In genomic region chr7:143395187-143396149, GRCh38 we compare ENCODE assay signal across 9 cellular contexts. TPM values are rescaled to one million over a fixed set of nuclear protein-coding genes. Genes with fewer than 3 reads are reported as not detected.
DNase-seq lines count a peak whose midpoint lies in the region; ATAC-seq and TF ChIP-seq lines count a peak whose summit lies in the region.
"Had no signal": no experiment of that assay in that cellular context is flagged by ENCODE, and none has a peak within 500 bp of the region (broad histone marks: within the 10 kb centered on the region; RNA-seq: fewer than 3 reads in every experiment).

No MANE protein-coding gene starts in this region.

- H3K4me2 ChIP-seq in SK-N-SH = no peak overlapping the region

- peak; percentile 20 for DNase-seq in NCI-H146 (lab: John Stamatoyannopoulos, UW)
- no peak for DNase-seq in NCI-H146 treated with DMSO at 0.1 percent for 48 hours (lab: John Stamatoyannopoulos, UW; ENCODE audit: unreplicated experiment)
- DNase-seq in SK-N-SH = no peak
- DNase-seq in foreskin fibroblast = peak in 1 of 2 donors; percentile 40
- peak; percentile 68 for DNase-seq in sigmoid colon
- no peak for DNase-seq in ureter (ENCODE audit: low spot score)

- peaks cover 26% of the 10 kb centered on the region for H4K20me1 ChIP-seq in SK-N-SH (ENCODE audit: insufficient read depth)

- H3K79me2 ChIP-seq in SK-N-SH (ENCODE audit: insufficient read depth) = no peaks in the 10 kb centered on the region

- H3K9me3 ChIP-seq in SK-N-SH = no peaks in the 10 kb centered on the region
- H3K9me3 ChIP-seq in sigmoid colon = no peaks in the 10 kb centered on the region

- H3F3A ChIP-seq in SK-N-SH (replicated peaks; ENCODE audit: insufficient read depth) = peaks cover 45% of the 10 kb centered on the region

- 85% methylated on average over 21 of the region's 21 CpGs for WGBS in SK-N-SH (ENCODE audit: low lambda C conversion rate)
- WGBS in sigmoid colon, 2 donors = 67 to 76% methylated on average over 21 of the region's 21 CpGs

- H3K4me1 ChIP-seq in SK-N-SH (ENCODE audit: control insufficient read depth in 1 of 2, insufficient read depth in 2 of 2, low read depth in 1 of 2, low read length in 1 of 2) (peaks cover 10 to 15% of the 10 kb centered on the region in 2 experiments; a peak in 3 of 4 replicates), sigmoid colon (peaks cover 0 to 34% (median 31%) of the 10 kb centered on the region in 4 donors)

- TF ChIP-seq EP300 in SK-N-SH (IDR thresholded peaks at IDR 0.05; ENCODE audit: borderline replicate concordance in 1 of 2, low read depth in 1 of 2, low read length in 1 of 2) (no peak), sigmoid colon (IDR thresholded peaks at IDR 0.05) (no peak)

- intact Hi-C loops in sigmoid colon (cut with DNase I) = no loop called here

- no peak for TF ChIP-seq POLR2A in sigmoid colon (IDR thresholded peaks at IDR 0.05)

- H3K27me3 ChIP-seq in SK-N-SH (ENCODE audit: insufficient read depth) (no peaks in the 10 kb centered on the region), sigmoid colon (no peaks in the 10 kb centered on the region)

- H3K27ac ChIP-seq in SK-N-SH (ENCODE audit: low read depth in 2 of 2, low read length in 1 of 2) (no peak overlapping the region), sigmoid colon (peak overlapping the region in 1 of 4 donors; percentile 4)

- no peak for TF ChIP-seq RAD21 in SK-N-SH (IDR thresholded peaks at IDR 0.05; ENCODE audit: low read length)

- H2AFZ ChIP-seq in SK-N-SH (ENCODE audit: low read depth) = no peak overlapping the region

- ATAC-seq in HG02623 (IDR thresholded peaks at IDR 0.05; ENCODE audit: unreplicated experiment) (no peak), GM18520 (IDR thresholded peaks at IDR 0.05; ENCODE audit: unreplicated experiment) (no peak)

- POLR2A ChIA-PET in SK-N-SH (lab: Yijun Ruan, JAX) = no interaction called here

- TF ChIP-seq CTCF in SK-N-SH (IDR thresholded peaks at IDR 0.05) (peak; percentile 44), foreskin fibroblast (IDR thresholded peaks at IDR 0.05; ENCODE audit: low read depth, low read length) (peak; percentile 20), sigmoid colon (IDR thresholded peaks at IDR 0.05) (peak in 1 of 4 experiments; percentile 22)

- no peaks in the 10 kb centered on the region for H3K9me2 ChIP-seq in SK-N-SH

- H3K4me3 ChIP-seq in SK-N-SH (ENCODE audit: low read depth in 2 of 2, low read length in 1 of 2) (no peak overlapping the region), foreskin fibroblast (ENCODE audit: low read depth in 1 of 2, low read length in 2 of 2) (no peak overlapping the region), sigmoid colon (no peak overlapping the region)

- H3K36me3 ChIP-seq in SK-N-SH (replicated peaks in 1 of 2; ENCODE audit: control insufficient read depth in 1 of 2, insufficient read depth in 2 of 2, low read length in 1 of 2) (peaks cover 18 to 19% of the 10 kb centered on the region in 2 experiments), sigmoid colon (peaks cover 4 to 21% (median 7%) of the 10 kb centered on the region in 4 donors)

- CTCF ChIA-PET in SK-N-SH (lab: Yijun Ruan, JAX) = interaction anchor here (0.8 to 8.3 kb wide), 6 partner anchors 9 to 155 kb away, joined by 4 to 43 read pairs (median 10); partner anchors contain the start of gene ZYX

- no peak overlapping the region for H3K9ac ChIP-seq in SK-N-SH

TF ChIP-seq in SK-N-SH, 30 proteins besides CTCF, POLR2A, EP300 and RAD21:
- TF ChIP-seq, protein P1, sequence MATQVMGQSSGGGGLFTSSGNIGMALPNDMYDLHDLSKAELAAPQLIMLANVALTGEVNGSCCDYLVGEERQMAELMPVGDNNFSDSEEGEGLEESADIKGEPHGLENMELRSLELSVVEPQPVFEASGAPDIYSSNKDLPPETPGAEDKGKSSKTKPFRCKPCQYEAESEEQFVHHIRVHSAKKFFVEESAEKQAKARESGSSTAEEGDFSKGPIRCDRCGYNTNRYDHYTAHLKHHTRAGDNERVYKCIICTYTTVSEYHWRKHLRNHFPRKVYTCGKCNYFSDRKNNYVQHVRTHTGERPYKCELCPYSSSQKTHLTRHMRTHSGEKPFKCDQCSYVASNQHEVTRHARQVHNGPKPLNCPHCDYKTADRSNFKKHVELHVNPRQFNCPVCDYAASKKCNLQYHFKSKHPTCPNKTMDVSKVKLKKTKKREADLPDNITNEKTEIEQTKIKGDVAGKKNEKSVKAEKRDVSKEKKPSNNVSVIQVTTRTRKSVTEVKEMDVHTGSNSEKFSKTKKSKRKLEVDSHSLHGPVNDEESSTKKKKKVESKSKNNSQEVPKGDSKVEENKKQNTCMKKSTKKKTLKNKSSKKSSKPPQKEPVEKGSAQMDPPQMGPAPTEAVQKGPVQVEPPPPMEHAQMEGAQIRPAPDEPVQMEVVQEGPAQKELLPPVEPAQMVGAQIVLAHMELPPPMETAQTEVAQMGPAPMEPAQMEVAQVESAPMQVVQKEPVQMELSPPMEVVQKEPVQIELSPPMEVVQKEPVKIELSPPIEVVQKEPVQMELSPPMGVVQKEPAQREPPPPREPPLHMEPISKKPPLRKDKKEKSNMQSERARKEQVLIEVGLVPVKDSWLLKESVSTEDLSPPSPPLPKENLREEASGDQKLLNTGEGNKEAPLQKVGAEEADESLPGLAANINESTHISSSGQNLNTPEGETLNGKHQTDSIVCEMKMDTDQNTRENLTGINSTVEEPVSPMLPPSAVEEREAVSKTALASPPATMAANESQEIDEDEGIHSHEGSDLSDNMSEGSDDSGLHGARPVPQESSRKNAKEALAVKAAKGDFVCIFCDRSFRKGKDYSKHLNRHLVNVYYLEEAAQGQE (IDR thresholded peaks at IDR 0.05; ENCODE audit: low read depth, low read length) = no peak
- TF ChIP-seq RXRA (IDR thresholded peaks at IDR 0.05; ENCODE audit: borderline replicate concordance, low read depth) (no peak), EZH2phosphoT487 (IDR thresholded peaks at IDR 0.05; ENCODE audit: borderline replicate concordance, low read depth) (no peak)

RNA-seq across cellular contexts. Expression of gene EPHA1, which starts 13.2 kb away (rescaled TPM):
- 0.26 and 0.49 TPM in 2 replicates for polyA plus RNA-seq in SK-N-SH (2012; rRNA removed)
- 0.19 and 0.28 TPM in 2 replicates for polyA plus RNA-seq in SK-N-SH (2012; cell fraction: cytosol; rRNA removed)
- polyA plus RNA-seq in SK-N-SH (2012; cell fraction: nucleus; rRNA removed) = 0.64 and 1.0 TPM in 2 replicates
- 1 to 10 TPM in 1 of 4 donors, under 1 TPM in 1, not detected in 2; 0.14 to 1.5 TPM for total RNA-seq in sigmoid colon
- 10 to 100 TPM in 1 of 3 donors, 1 to 10 TPM in 1, under 1 TPM in 1; 0.92 to 10.2 (median 4.2) TPM for polyA plus RNA-seq in sigmoid colon
- 24.9 TPM for total RNA-seq in ureter

RNA-seq across cellular contexts. Expression of gene ZYX, which starts 14.3 kb away (rescaled TPM):
- polyA plus RNA-seq in SK-N-SH (2012; rRNA removed) (124 and 271 TPM in 2 replicates), sigmoid colon (10 to 100 TPM; 34.4 to 91.3 (median 46.8) TPM)
- 159 and 266 TPM in 2 replicates for polyA plus RNA-seq in SK-N-SH (2012; cell fraction: cytosol; rRNA removed)
- polyA plus RNA-seq in SK-N-SH (2012; cell fraction: nucleus; rRNA removed) = 593 and 733 TPM in 2 replicates
- total RNA-seq in sigmoid colon (100 to 1,000 TPM in 2 of 4 donors, 10 to 100 TPM in 2; 67.3 to 218 (median 120) TPM), ureter (169 TPM)

RNA-seq across cellular contexts. Expression of gene FAM131B, which starts 33.0 kb away (rescaled TPM):
- 43.6 and 50.1 TPM in 2 replicates for polyA plus RNA-seq in SK-N-SH (2012; rRNA removed)
- polyA plus RNA-seq in SK-N-SH (2012; cell fraction: cytosol; rRNA removed) = 22.3 and 35.7 TPM in 2 replicates
- 47.8 and 56.9 TPM in 2 replicates for polyA plus RNA-seq in SK-N-SH (2012; cell fraction: nucleus; rRNA removed)
- 10 to 100 TPM in 1 of 4 donors, 1 to 10 TPM in 3; 6.4 to 15.7 (median 6.8) TPM for total RNA-seq in sigmoid colon
- polyA plus RNA-seq in sigmoid colon = 1 to 10 TPM in 1 of 3 donors, under 1 TPM in 2; under 0.01 to 2.0 (median under 0.01) TPM
- total RNA-seq in ureter = 0.57 TPM

RNA-seq across cellular contexts. Expression of gene TAS2R60, which starts 47.8 kb away (rescaled TPM):
- polyA plus RNA-seq in SK-N-SH (2012; rRNA removed) (0.10 TPM in 1 of 2 replicates, not detected in the other), sigmoid colon (not detected)
- 0.05 and 0.10 TPM in 2 replicates for polyA plus RNA-seq in SK-N-SH (2012; cell fraction: cytosol; rRNA removed)
- 0.18 and 0.27 TPM in 2 replicates for polyA plus RNA-seq in SK-N-SH (2012; cell fraction: nucleus; rRNA removed)
- total RNA-seq in sigmoid colon (not detected), ureter (0.55 TPM)
- total RNA-seq: A673 had no signal

Comparison
In these comparisons a context has a peak if more than half of its experiments do, and no peak if none do; other contexts are left out.
1. DNase-seq: peak in NCI-H146 (single experiment) and sigmoid colon (single experiment); none in NCI-H146 treated with DMSO at 0.1 percent for 48 hours (single experiment), SK-N-SH (single experiment) and ureter (single experiment).
2. RNA of gene EPHA1, which starts 13.2 kb away (total RNA-seq): 24.9 TPM in ureter (single experiment); 0.14 to 1.5 TPM in sigmoid colon; every median in the first group is over 10 times any median in the second.